ENCODE assay signal across 9 cellular contexts in genomic region chr4:2254665-2255500, GRCh38. TPM values are rescaled to one million over a fixed set of nuclear protein-coding genes. Genes with fewer than 3 reads are reported as not detected.
DNase-seq lines count a peak whose midpoint lies in the region; ATAC-seq and TF ChIP-seq lines count a peak whose summit lies in the region.
"Had no signal": no experiment of that assay in that cellular context is flagged by ENCODE, and none has a peak within 500 bp of the region (broad histone marks: within the 10 kb centered on the region; RNA-seq: fewer than 3 reads in every experiment).

No MANE protein-coding gene starts in this region.

- DNase-seq in Ammon's horn (ENCODE audit: low spot score): peak; percentile 2
- DNase-seq in NT2/D1 (ENCODE audit: low read depth, low spot score): no peak
- peak; percentile 64 for DNase-seq in posterior vena cava (ENCODE audit: low spot score)
- no peak for DNase-seq in NCI-H526 treated with DMSO at 0.1 percent for 48 hours (lab: John Stamatoyannopoulos, UW)
- DNase-seq in NCI-H2081 (lab: John Stamatoyannopoulos, UW): no peak
- no peak for DNase-seq in foreskin melanocyte
- DNase-seq: NCI-H1417 treated with DMSO at 0.1 percent for 48 hours had no signal

- peak overlapping the region; percentile 1 for H3K9ac ChIP-seq in NT2/D1 (ENCODE audit: insufficient read length, low read depth)

- H3K36me3 ChIP-seq in NT2/D1 (ENCODE audit: insufficient read depth, insufficient read length, low read length) (peaks cover 49% of the 10 kb centered on the region), gastroesophageal sphincter (peaks cover 0 to 75% of the 10 kb centered on the region in 2 donors)

- no peak overlapping the region for H3K4me3 ChIP-seq in NT2/D1 (ENCODE audit: insufficient read length, low read depth)
- H3K4me3 ChIP-seq in gastroesophageal sphincter: no peak overlapping the region

- 73 to 82% methylated on average over 6 to 9 of the region's 32 CpGs for WGBS in gastroesophageal sphincter (ENCODE audit: low coverage in 1 of 2), 2 donors

- no peaks in the 10 kb centered on the region for H3K9me3 ChIP-seq in NT2/D1 (ENCODE audit: insufficient read depth, low read length)
- H3K9me3 ChIP-seq in gastroesophageal sphincter: no peaks in the 10 kb centered on the region

- TF ChIP-seq CTCF in gastroesophageal sphincter (IDR thresholded peaks at IDR 0.05): no peak

- ATAC-seq in gastroesophageal sphincter: no peak
- no peak for ATAC-seq in GM21717 (IDR thresholded peaks at IDR 0.05; ENCODE audit: unreplicated experiment)

- intact Hi-C loops in posterior vena cava (cut with DNase I): no loop called here

- no peak for TF ChIP-seq POLR2A in gastroesophageal sphincter (IDR thresholded peaks at IDR 0.05)

- TF ChIP-seq EP300 in gastroesophageal sphincter (IDR thresholded peaks at IDR 0.05): no peak

- peaks cover 13% of the 10 kb centered on the region for H3K4me1 ChIP-seq in NT2/D1 (ENCODE audit: insufficient read depth, insufficient read length)
- peaks cover 5 to 69% (median 50%) of the 10 kb centered on the region in 3 donors for H3K4me1 ChIP-seq in gastroesophageal sphincter

- peak overlapping the region; percentile 67 to 97 (median 94) for H3K27ac ChIP-seq in gastroesophageal sphincter

- H3K27me3 ChIP-seq in NT2/D1 (ENCODE audit: insufficient read depth, insufficient read length) (no peaks in the 10 kb centered on the region), gastroesophageal sphincter (no peaks in the 10 kb centered on the region)

RNA-seq across cellular contexts. Expression of gene MXD4, which starts 7.0 kb away (rescaled TPM):
- total RNA-seq in gastroesophageal sphincter (10 to 100 TPM; 36.1 to 76.2 (median 55.6) TPM), posterior vena cava (10 to 100 TPM; 43.6 to 43.7 TPM)

RNA-seq across cellular contexts. Expression of gene HAUS3, which starts 13.0 kb away (rescaled TPM):
- total RNA-seq in gastroesophageal sphincter: 10 to 100 TPM in 3 of 4 donors, 1 to 10 TPM in 1; 10.0 to 16.3 (median 12.7) TPM
- 10 to 100 TPM in 1 of 2 donors, 1 to 10 TPM in 1; 9.6 to 11.8 TPM for total RNA-seq in posterior vena cava

RNA-seq across cellular contexts. Expression of gene POLN, which starts 13.0 kb away (rescaled TPM):
- 1 to 10 TPM; 1.5 to 4.6 (median 2.6) TPM for total RNA-seq in gastroesophageal sphincter
- total RNA-seq in posterior vena cava: 1 to 10 TPM; 2.0 to 3.5 TPM

Comparison
In these comparisons a context has a peak if more than half of its experiments do, and no peak if none do; other contexts are left out.
1. DNase-seq: peak in Ammon's horn (single experiment) and posterior vena cava (single experiment); none in NT2/D1 (single experiment), NCI-H526 treated with DMSO at 0.1 percent for 48 hours (single experiment), NCI-H2081 (0 of 2) and foreskin melanocyte (single experiment).